8 cellular contexts compared by ENCODE assay signal in genomic region chr6:166275714-166276166, GRCh38. TPM values are rescaled to one million over a fixed set of nuclear protein-coding genes. Genes with fewer than 3 reads are reported as not detected.
A peak's percentile ranks its signal among the peaks of the same experiment; 100 is the strongest.
DNase-seq lines count a peak whose midpoint lies in the region; ATAC-seq, FAIRE-seq and TF ChIP-seq lines count a peak whose summit lies in the region.

No MANE protein-coding gene starts in this region.

- peak; percentile 75 for DNase-seq in GM12891 (ENCODE audit: insufficient read length, low spot score)
- DNase-seq in NCI-H128 (lab: John Stamatoyannopoulos, UW; ENCODE audit: unreplicated experiment) = peak; percentile 62
- peak; percentile 90 for DNase-seq in activated CD4-positive, CD25-positive, alpha-beta regulatory T cell treated with anti-CD3 and anti-CD28 coated beads, Interleukin-2, amount 50 U/mL, for 72 hours
- DNase-seq in caudate nucleus (lab: John Stamatoyannopoulos, UW) = peak in 53 of 61 donors; percentile 5 to 86 (median 63)
- peak in 1 of 2 donors; percentile 77 for DNase-seq in left colon
- DNase-seq in stimulated activated CD4-positive, alpha-beta T cell treated with anti-CD3 and anti-CD28 coated beads, Interleukin-4, amount 100 ng/mL, for 48 hours (ENCODE audit: low read depth in 2 of 2) = peak; percentile 73 to 81

- ATAC-seq in HG02763 (IDR thresholded peaks at IDR 0.05; ENCODE audit: unreplicated experiment) = peak; percentile 74
- peak; percentile 88 for ATAC-seq in left colon

- intact Hi-C loops in left colon (cut with DNase I, micrococcal nuclease) = loop anchor here (2.0 to 10.0 kb wide), 2 partner anchors 119 to 125 kb away; no protein-coding TSS in a partner anchor

- peak; percentile 85 for TF ChIP-seq CTCF in 22Rv1 (IDR thresholded peaks at IDR 0.05)

- no peak overlapping the region for H3K27ac ChIP-seq in 22Rv1
- H3K27ac ChIP-seq in caudate nucleus (ENCODE audit: low read depth, low read length) = no peak overlapping the region

- TF ChIP-seq POLR2A in GM12891 (IDR thresholded peaks at IDR 0.05; ENCODE audit: low read depth, low read length) = no peak

- FAIRE-seq in GM12891 (lab: Jason Lieb, UNC) = peak; percentile 55

TF ChIP-seq in GM12891, 5 proteins besides CTCF, POLR2A, EP300 and RAD21:
- TF ChIP-seq TAF1 (IDR thresholded peaks at IDR 0.05; ENCODE audit: low read depth, low read length) = no peak
- TF ChIP-seq POLR2AphosphoS5 (IDR thresholded peaks at IDR 0.05; ENCODE audit: low read depth, low read length) = no peak
- no peak for TF ChIP-seq POU2F2 (IDR thresholded peaks at IDR 0.05; ENCODE audit: low read depth, low read length)
- TF ChIP-seq PAX5 (IDR thresholded peaks at IDR 0.05; ENCODE audit: insufficient read depth, low read length, severe bottlenecking) = peak; percentile 71
- TF ChIP-seq SPI1 (IDR thresholded peaks at IDR 0.05; ENCODE audit: low read depth, low read length) = no peak

RNA-seq across cellular contexts. Expression of gene PRR18, which starts 32.5 kb away (rescaled TPM):
- 5.7 TPM for polyA plus RNA-seq in GM12891 (2012; ENCODE audit: low read depth, missing spikeins)
- not detected for total RNA-seq in left colon
